ENCODE assay signal across 8 cellular contexts in genomic region chr1:15410223-15410883, GRCh38. TPM values are rescaled to one million over a fixed set of nuclear protein-coding genes. Genes with fewer than 3 reads are reported as not detected.
DNase-seq lines count a peak whose midpoint lies in the region; ATAC-seq and TF ChIP-seq lines count a peak whose summit lies in the region.

No MANE protein-coding gene starts in this region.

- peak overlapping the region; percentile 61; the same call in 1 of the 2 replicates for H2AFZ ChIP-seq in MM.1S (ENCODE audit: low read length)

- H3K4me3 ChIP-seq in MM.1S (ENCODE audit: low read length): peak overlapping the region; percentile 96
- peak overlapping the region; percentile 87 for H3K4me3 ChIP-seq in coronary artery

- H3K4me1 Mint-ChIP-seq in nephron: peaks cover 33% of the 10 kb centered on the region

- H3K27ac ChIP-seq in MM.1S (ENCODE audit: low read length): no peak overlapping the region
- H3K27ac ChIP-seq in coronary artery: peak overlapping the region; percentile 47 to 68

- H3K36me3 Mint-ChIP-seq in nephron (ENCODE audit: low read depth): no peaks in the 10 kb centered on the region

- H3K27me3 Mint-ChIP-seq in nephron (ENCODE audit: low read depth): peaks cover 36% of the 10 kb centered on the region

- no peaks in the 10 kb centered on the region for H3F3A ChIP-seq in MM.1S (ENCODE audit: insufficient read depth, low read length)

- peaks cover 28% of the 10 kb centered on the region for H3K79me2 ChIP-seq in MM.1S (ENCODE audit: low read length)

- H3K4me3 Mint-ChIP-seq in nephron: peak overlapping the region; percentile 92 to 94 (median 92)

- peak overlapping the region; percentile 94 for H3K4me2 ChIP-seq in MM.1S (ENCODE audit: low read depth, low read length)

- TF ChIP-seq CTCF in MM.1S (IDR thresholded peaks at IDR 0.05; ENCODE audit: low read length): no peak
- no peak for TF ChIP-seq CTCF in coronary artery (IDR thresholded peaks at IDR 0.05)
- no peak for TF ChIP-seq CTCF in nephron (IDR thresholded peaks at IDR 0.05; ENCODE audit: unreplicated experiment in 3 of 3)

- H3K27me3 ChIP-seq in MM.1S (replicated peaks; ENCODE audit: insufficient read depth, low read length): peaks cover 21% of the 10 kb centered on the region

- H3K9me3 Mint-ChIP-seq in nephron: no peaks in the 10 kb centered on the region

- H3K9me3 ChIP-seq in MM.1S (replicated peaks; ENCODE audit: insufficient read depth, low read length): no peaks in the 10 kb centered on the region

- no peaks in the 10 kb centered on the region for H3K36me3 ChIP-seq in MM.1S (replicated peaks; ENCODE audit: insufficient read depth, low read length)

- H4K20me1 ChIP-seq in MM.1S (ENCODE audit: insufficient read depth, low read length): no peaks in the 10 kb centered on the region

- no peak overlapping the region for H3K27ac Mint-ChIP-seq in nephron

- H3K4me1 ChIP-seq in MM.1S (ENCODE audit: low read length): no peaks in the 10 kb centered on the region

- peak overlapping the region; percentile 82 for H3K9ac ChIP-seq in MM.1S (ENCODE audit: low read length)

- H3K9me2 ChIP-seq in MM.1S (replicated peaks; ENCODE audit: insufficient read depth, low read length): no peaks in the 10 kb centered on the region

- no peak for ATAC-seq in HG03469 (IDR thresholded peaks at IDR 0.05; ENCODE audit: unreplicated experiment)
- ATAC-seq in HG03354 (IDR thresholded peaks at IDR 0.05; ENCODE audit: poor library complexity, severe bottlenecking, unreplicated experiment): no peak

- peak; percentile 46 for DNase-seq in GM03348 (ENCODE audit: low spot score)
- DNase-seq in MM.1S: no peak
- no peak for DNase-seq in coronary artery (ENCODE audit: low spot score)
- no peak for DNase-seq in kidney glomerular epithelial cell (lab: John Stamatoyannopoulos, UW)
- no peak for DNase-seq in cerebellum (ENCODE audit: low spot score)

RNA-seq across cellular contexts. Expression of gene EFHD2, which starts 0.7 kb away (rescaled TPM):
- 9.1 TPM for total RNA-seq in cerebellum

RNA-seq across cellular contexts. Expression of gene CTRC, which starts 27.9 kb away (rescaled TPM):
- total RNA-seq in cerebellum: not detected

RNA-seq across cellular contexts. Expression of gene CELA2A, which starts 46.2 kb away (rescaled TPM):
- not detected for total RNA-seq in cerebellum
